16 cellular contexts compared by ENCODE assay signal in the genomic region with DNA sequence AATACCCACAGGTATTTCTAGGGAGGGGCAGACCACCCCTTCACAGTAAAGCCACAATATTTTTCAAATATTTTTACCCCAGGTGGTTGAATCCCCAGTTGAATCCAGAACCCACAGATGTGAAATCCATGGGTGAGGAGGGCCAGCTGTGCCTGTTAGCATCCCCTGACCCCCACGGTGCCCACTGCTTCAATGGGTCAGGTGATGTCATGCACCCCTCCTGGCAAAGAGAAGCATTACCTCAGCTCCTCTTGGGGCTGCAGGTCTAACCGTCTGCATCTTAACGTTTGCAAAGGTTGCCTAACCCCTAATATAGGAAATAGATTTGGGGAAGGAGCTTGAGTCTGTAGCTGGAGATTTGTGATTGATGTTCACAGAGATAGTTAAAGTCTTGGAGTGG. TPM values are rescaled to one million over a fixed set of nuclear protein-coding genes. Genes with fewer than 3 reads are reported as not detected.
A peak's percentile ranks its signal among the peaks of the same experiment; 100 is the strongest.
DNase-seq lines count a peak whose midpoint lies in the region; ATAC-seq and TF ChIP-seq lines count a peak whose summit lies in the region.
"Had no signal": no experiment of that assay in that cellular context is flagged by ENCODE, and none has a peak within 500 bp of the region (broad histone marks: within the 10 kb centered on the region; RNA-seq: fewer than 3 reads in every experiment).

No MANE protein-coding gene starts in this region.

- H3K4me3 Mint-ChIP-seq in neural progenitor cell: no peak overlapping the region
- no peak overlapping the region for H3K4me3 Mint-ChIP-seq in activated T-helper 17 cell treated with anti-CD3 and anti-CD28 coated beads, Interleukin-2, amount 50 U/mL, for 72 hours
- H3K4me3 Mint-ChIP-seq in stimulated activated effector memory CD8-positive, alpha-beta T cell treated with anti-CD3 and anti-CD28 coated beads, Interleukin-12 subunit alpha, Interleukin-12 subunit beta, amount 100 ng/mL, for 72 hours: no peak overlapping the region
- H3K4me3 Mint-ChIP-seq: B cell; CD8-positive, alpha-beta T cell had no signal

- DNase-seq in H7 (peak; percentile 58), NCI-H69 (lab: John Stamatoyannopoulos, UW) (peak; percentile 26), neural progenitor cell (ENCODE audit: low spot score) (no peak), NCI-H345 treated with DMSO at 0.1 percent for 48 hours (lab: John Stamatoyannopoulos, UW; ENCODE audit: unreplicated experiment) (no peak)
- DNase-seq in stimulated activated effector memory CD8-positive, alpha-beta T cell treated with anti-CD3 and anti-CD28 coated beads, Interleukin-12 subunit alpha, Interleukin-12 subunit beta, amount 100 ng/mL, for 72 hours (ENCODE audit: low spot score in 2 of 2): no peak
- DNase-seq: Calu3; CD8-positive, alpha-beta T cell; DMS79 treated with DMSO at 0.1 percent for 48 hours; GF-D8; IMR-90 had no signal

- H3K27me3 ChIP-seq in H7 (ENCODE audit: control insufficient read depth, insufficient read depth, low read length): no peaks in the 10 kb centered on the region
- peaks cover 6% of the 10 kb centered on the region for H3K27me3 ChIP-seq in neural progenitor cell
- H3K27me3 ChIP-seq: BLaER1 treated with 17β-estradiol and CSF1 and Interleukin-3, amounts not matched to agents 10 nM and 100 nM had no signal

- no peak overlapping the region for H3K27ac Mint-ChIP-seq in neural progenitor cell
- H3K27ac Mint-ChIP-seq in activated T-helper 17 cell treated with anti-CD3 and anti-CD28 coated beads, Interleukin-2, amount 50 U/mL, for 72 hours: no peak overlapping the region
- no peak overlapping the region for H3K27ac Mint-ChIP-seq in stimulated activated effector memory CD8-positive, alpha-beta T cell treated with anti-CD3 and anti-CD28 coated beads, Interleukin-12 subunit alpha, Interleukin-12 subunit beta, amount 100 ng/mL, for 72 hours
- H3K27ac Mint-ChIP-seq: B cell; CD8-positive, alpha-beta T cell had no signal

- no peak overlapping the region for H2AFZ ChIP-seq in neural progenitor cell (replicated peaks)

- H3K4me3 ChIP-seq in H7 (ENCODE audit: insufficient read depth, low read depth, low read length) (no peak overlapping the region), neural progenitor cell (no peak overlapping the region)
- H3K4me3 ChIP-seq: BLaER1 treated with 17β-estradiol and CSF1 and Interleukin-3, amounts not matched to agents 10 nM and 100 nM; K562 had no signal

- H3K4me1 Mint-ChIP-seq in neural progenitor cell: no peaks in the 10 kb centered on the region
- peaks cover 4% of the 10 kb centered on the region for H3K4me1 Mint-ChIP-seq in activated T-helper 17 cell treated with anti-CD3 and anti-CD28 coated beads, Interleukin-2, amount 50 U/mL, for 72 hours
- peaks cover 7% of the 10 kb centered on the region for H3K4me1 Mint-ChIP-seq in stimulated activated effector memory CD8-positive, alpha-beta T cell treated with anti-CD3 and anti-CD28 coated beads, Interleukin-12 subunit alpha, Interleukin-12 subunit beta, amount 100 ng/mL, for 72 hours

- H3K79me2 ChIP-seq in neural progenitor cell (ENCODE audit: low read depth): no peaks in the 10 kb centered on the region

- H3K9me3 Mint-ChIP-seq in neural progenitor cell: no peaks in the 10 kb centered on the region
- H3K9me3 Mint-ChIP-seq in activated T-helper 17 cell treated with anti-CD3 and anti-CD28 coated beads, Interleukin-2, amount 50 U/mL, for 72 hours: no peaks in the 10 kb centered on the region
- no peaks in the 10 kb centered on the region for H3K9me3 Mint-ChIP-seq in stimulated activated effector memory CD8-positive, alpha-beta T cell treated with anti-CD3 and anti-CD28 coated beads, Interleukin-12 subunit alpha, Interleukin-12 subunit beta, amount 100 ng/mL, for 72 hours
- H3K9me3 Mint-ChIP-seq: CD8-positive, alpha-beta T cell had no signal

- no peaks in the 10 kb centered on the region for H3K4me1 ChIP-seq in neural progenitor cell

- H3K36me3 Mint-ChIP-seq in neural progenitor cell: no peaks in the 10 kb centered on the region
- H3K36me3 Mint-ChIP-seq in activated T-helper 17 cell treated with anti-CD3 and anti-CD28 coated beads, Interleukin-2, amount 50 U/mL, for 72 hours (ENCODE audit: low read depth): no peaks in the 10 kb centered on the region
- H3K36me3 Mint-ChIP-seq in stimulated activated effector memory CD8-positive, alpha-beta T cell treated with anti-CD3 and anti-CD28 coated beads, Interleukin-12 subunit alpha, Interleukin-12 subunit beta, amount 100 ng/mL, for 72 hours: no peaks in the 10 kb centered on the region
- H3K36me3 Mint-ChIP-seq: CD8-positive, alpha-beta T cell had no signal

- TF ChIP-seq CTCF in VCaP (conservative IDR thresholded peaks at IDR 0.05): no peak
- peak; percentile 6 for TF ChIP-seq CTCF in neural progenitor cell (IDR thresholded peaks at IDR 0.05)

- peak overlapping the region; percentile 61 for H3K27ac ChIP-seq in VCaP
- no peak overlapping the region for H3K27ac ChIP-seq in neural progenitor cell
- H3K27ac ChIP-seq: BLaER1 treated with 17β-estradiol and CSF1 and Interleukin-3, amounts not matched to agents 10 nM and 100 nM had no signal

- H4K20me1 ChIP-seq in neural progenitor cell (ENCODE audit: low read depth): no peaks in the 10 kb centered on the region
- H4K20me1 ChIP-seq: BLaER1 treated with 17β-estradiol and CSF1 and Interleukin-3, amounts not matched to agents 10 nM and 100 nM had no signal

- no peaks in the 10 kb centered on the region for H3F3A ChIP-seq in neural progenitor cell (ENCODE audit: low read depth)

- no peak for ATAC-seq in activated T-helper 17 cell treated with anti-CD3 and anti-CD28 coated beads, Interleukin-2, amount 50 U/mL, for 72 hours (replicated peaks)
- ATAC-seq in stimulated activated effector memory CD8-positive, alpha-beta T cell treated with anti-CD3 and anti-CD28 coated beads, Interleukin-12 subunit alpha, Interleukin-12 subunit beta, amount 100 ng/mL, for 72 hours: no peak
- ATAC-seq: CD8-positive, alpha-beta T cell; K562 had no signal

- no peaks in the 10 kb centered on the region for H3K9me3 ChIP-seq in neural progenitor cell (ENCODE audit: low read depth)
- H3K9me3 ChIP-seq: BLaER1 treated with 17β-estradiol and CSF1 and Interleukin-3, amounts not matched to agents 10 nM and 100 nM had no signal

- H3K4me2 ChIP-seq in neural progenitor cell: no peak overlapping the region

- H3K36me3 ChIP-seq in H7 (replicated peaks; ENCODE audit: control insufficient read depth, insufficient read depth, low read length) (no peaks in the 10 kb centered on the region), neural progenitor cell (no peaks in the 10 kb centered on the region)
- H3K36me3 ChIP-seq: BLaER1 treated with 17β-estradiol and CSF1 and Interleukin-3, amounts not matched to agents 10 nM and 100 nM had no signal

- H3K9ac ChIP-seq in neural progenitor cell: no peak overlapping the region
- H3K9ac ChIP-seq: BLaER1 treated with 17β-estradiol and CSF1 and Interleukin-3, amounts not matched to agents 10 nM and 100 nM had no signal

- H3K27me3 Mint-ChIP-seq in neural progenitor cell (ENCODE audit: insufficient read depth, low read depth): peaks cover 13% of the 10 kb centered on the region
- H3K27me3 Mint-ChIP-seq in activated T-helper 17 cell treated with anti-CD3 and anti-CD28 coated beads, Interleukin-2, amount 50 U/mL, for 72 hours: peaks cover 18% of the 10 kb centered on the region
- H3K27me3 Mint-ChIP-seq: B cell had no signal

RNA-seq across cellular contexts. Expression of a gene that starts 24.7 kb away (rescaled TPM):
- total RNA-seq in H7 (2014; rRNA removed; shearing (Covaris generic)): 3.6 and 4.3 TPM in 2 replicates
- 2.7 and 5.2 TPM in 2 replicates for total RNA-seq in neural progenitor cell (ENCODE audit: low replicate concordance)
- total RNA-seq in activated T-helper 17 cell treated with anti-CD3 and anti-CD28 coated beads, Interleukin-2, amount 50 U/mL, for 72 hours: 10 to 100 TPM in 1 of 2 donors, 1 to 10 TPM in 1; 8.5 to 13.6 TPM

RNA-seq across cellular contexts. Expression of a gene that starts 52.1 kb away (rescaled TPM):
- total RNA-seq in H7 (2014; rRNA removed; shearing (Covaris generic)): 0.18 and 0.21 TPM in 2 replicates
- 0.07 TPM in 1 of 2 replicates, not detected in the other for total RNA-seq in neural progenitor cell (ENCODE audit: low replicate concordance)
- total RNA-seq in activated T-helper 17 cell treated with anti-CD3 and anti-CD28 coated beads, Interleukin-2, amount 50 U/mL, for 72 hours: not detected
- total RNA-seq: A172, B cell, Calu3, IMR-90 had no signal

Comparison
In these comparisons a context has a peak if more than half of its experiments do, and no peak if none do; other contexts are left out.
1. DNase-seq: peak in H7 (single experiment) and NCI-H69 (single experiment); none in neural progenitor cell (single experiment), NCI-H345 treated with DMSO at 0.1 percent for 48 hours (single experiment) and stimulated activated effector memory CD8-positive, alpha-beta T cell treated with anti-CD3 and anti-CD28 coated beads, Interleukin-12 subunit alpha, Interleukin-12 subunit beta, amount 100 ng/mL, for 72 hours (0 of 2).